ENCODE assay signal across 10 cellular contexts in genomic region chr16:79434097-79434496, GRCh38.
"Had no signal": no experiment of that assay in that cellular context is flagged by ENCODE, and none has a peak within 500 bp of the region (broad histone marks: within the 10 kb centered on the region; RNA-seq: fewer than 3 reads in every experiment).

No MANE protein-coding gene starts in this region.

- H2AFZ ChIP-seq: GM23338 had no signal

- H3K4me3 Mint-ChIP-seq: GM23338, H9, HFFc6 had no signal

- FAIRE-seq: H1, H54, HTR-8/SVneo, K562 had no signal

- H3K9me3 Mint-ChIP-seq: GM23338, H9 had no signal

- DNase-seq: H9, HCEC 1CT, HFFc6, IMR-90, KG1 had no signal

- H3K27ac Mint-ChIP-seq: GM23338, H9, HFFc6 had no signal

- ATAC-seq: GM23338, K562 had no signal

- H3K4me2 ChIP-seq: GM23338 had no signal

- H3K4me3 ChIP-seq: GM23338, K562 had no signal
